Comparison of ENCODE assay signal across 23 cellular contexts in genomic region chr18:44609210-44609941, GRCh38.
DNase-seq lines count a peak whose midpoint lies in the region; ATAC-seq and TF ChIP-seq lines count a peak whose summit lies in the region.
"Had no signal": no experiment of that assay in that cellular context is flagged by ENCODE, and none has a peak within 500 bp of the region (broad histone marks: within the 10 kb centered on the region; RNA-seq: fewer than 3 reads in every experiment).

No MANE protein-coding gene starts in this region.

- no peak for TF ChIP-seq POLR2A in tibial nerve (IDR thresholded peaks at IDR 0.05)

- H3K9me3 ChIP-seq in RWPE2 (ENCODE audit: severe bottlenecking) (no peaks in the 10 kb centered on the region), tibial nerve (no peaks in the 10 kb centered on the region)
- H3K9me3 ChIP-seq: A549 had no signal

- WGBS in tibial nerve, 2 donors, result 37 to 38% methylated on average over 2 of the region's 2 CpGs

- H3K4me3 ChIP-seq in RWPE2 (ENCODE audit: severe bottlenecking), result no peak overlapping the region
- no peak overlapping the region for H3K4me3 ChIP-seq in tibial nerve
- H3K4me3 ChIP-seq: A549, PC-9 had no signal

- no peaks in the 10 kb centered on the region for H3K27me3 ChIP-seq in RWPE2 (ENCODE audit: insufficient read depth, poor library complexity, severe bottlenecking)
- H3K27me3 ChIP-seq in tibial nerve, result no peaks in the 10 kb centered on the region

- TF ChIP-seq EP300 in tibial nerve (IDR thresholded peaks at IDR 0.05), result no peak

- peak overlapping the region; percentile 38 for H3K27ac ChIP-seq in RWPE2 (ENCODE audit: poor library complexity, severe bottlenecking)
- no peak overlapping the region for H3K27ac ChIP-seq in tibial nerve
- H3K27ac ChIP-seq: A549, PC-9 had no signal

- no peak for TF ChIP-seq CTCF in RWPE2 (IDR thresholded peaks at IDR 0.05; ENCODE audit: poor library complexity, severe bottlenecking)
- TF ChIP-seq CTCF in tibial nerve (IDR thresholded peaks at IDR 0.05), result no peak

- DNase-seq in DMS79 treated with DMSO at 0.1 percent for 48 hours (lab: John Stamatoyannopoulos, UW) (peak; percentile 57), M059J (ENCODE audit: low read depth) (peak; percentile 68), RWPE2 (ENCODE audit: low spot score) (no peak), left kidney (ENCODE audit: low read depth, low spot score) (peak; percentile 25), middle frontal gyrus (ENCODE audit: extremely low spot score, low spot score) (no peak), NCI-H1436 treated with DMSO at 0.1 percent for 48 hours (lab: John Stamatoyannopoulos, UW) (no peak), tibial nerve (ENCODE audit: low spot score in 2 of 2) (no peak)
- DNase-seq: DND-41, H7, HFFc6, Karpas-422, MM.1S, NCI-H1048, NCI-H1417 treated with DMSO at 0.1 percent for 48 hours, NCI-H187 treated with DMSO at 0.1 percent for 48 hours, NCI-H2107, NCI-H446 treated with DMSO at 0.1 percent for 48 hours, PC-9, RPMI8226, SHP77 treated with DMSO at 0.1 percent for 48 hours had no signal

- ATAC-seq in RWPE2 (ENCODE audit: low read depth) (peak; percentile 82), GM19397 (IDR thresholded peaks at IDR 0.05; ENCODE audit: unreplicated experiment) (no peak)
- ATAC-seq: A549, SK-N-SH treated with all-trans-retinoic acid at 6 μM for 48 hours had no signal

- H3K4me1 ChIP-seq in RWPE2 (ENCODE audit: insufficient read depth, poor library complexity, severe bottlenecking) (peaks cover 12% of the 10 kb centered on the region), tibial nerve (no peaks in the 10 kb centered on the region)
- H3K4me1 ChIP-seq: A549 had no signal

- H3K36me3 ChIP-seq in RWPE2 (ENCODE audit: low read depth) (no peaks in the 10 kb centered on the region), tibial nerve (no peaks in the 10 kb centered on the region)

Comparison
In these comparisons a context has a peak if more than half of its experiments do, and no peak if none do; other contexts are left out.
1. DNase-seq: peak in DMS79 treated with DMSO at 0.1 percent for 48 hours (single experiment), M059J (single experiment) and left kidney (single experiment); none in RWPE2 (single experiment), middle frontal gyrus (single experiment), NCI-H1436 treated with DMSO at 0.1 percent for 48 hours (single experiment) and tibial nerve (0 of 2).